16 cellular contexts compared by ENCODE assay signal in the genomic region with DNA sequence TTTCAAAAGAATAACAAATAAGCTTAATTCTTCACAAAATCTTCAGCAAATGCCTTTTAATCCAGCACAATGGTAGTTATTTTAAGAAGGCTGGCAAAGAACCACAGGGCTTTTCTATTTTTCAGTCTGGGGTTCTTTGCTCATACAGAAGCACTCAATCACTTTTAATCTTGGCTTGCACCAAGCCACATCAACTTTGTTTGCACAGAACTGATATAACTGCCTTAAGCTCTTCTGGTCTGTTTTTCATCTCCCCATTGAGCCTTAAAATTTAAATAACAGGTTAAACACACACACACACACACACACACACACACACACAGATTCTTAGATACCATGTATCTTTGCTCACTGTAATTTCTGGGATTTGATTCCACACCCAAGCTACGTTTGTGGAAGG.
A peak's percentile ranks its signal among the peaks of the same experiment; 100 is the strongest.
DNase-seq lines count a peak whose midpoint lies in the region; ATAC-seq and TF ChIP-seq lines count a peak whose summit lies in the region.
"Had no signal": no experiment of that assay in that cellular context is flagged by ENCODE, and none has a peak within 500 bp of the region (broad histone marks: within the 10 kb centered on the region; RNA-seq: fewer than 3 reads in every experiment).

No MANE protein-coding gene starts in this region.

- H3K9me3 ChIP-seq in Loucy (ENCODE audit: insufficient read depth, low read depth, low read length): no peaks in the 10 kb centered on the region
- H3K9me3 ChIP-seq in endodermal cell (ENCODE audit: control insufficient read depth, low read length): peaks cover 11% of the 10 kb centered on the region

- peaks cover 41% of the 10 kb centered on the region for H3K4me1 Mint-ChIP-seq in endodermal cell

- H3K27ac Mint-ChIP-seq in endodermal cell: peak overlapping the region; percentile 10

- DNase-seq in amniotic epithelial cell (ENCODE audit: low read depth) (peak; percentile 85), endodermal cell (no peak), dorsolateral prefrontal cortex (no peak), ecto neural progenitor cell (ENCODE audit: low spot score) (no peak)
- DNase-seq in activated CD4-positive, alpha-beta T cell treated with anti-CD3 and anti-CD28 coated beads, Interleukin-2, amount 50 U/mL, for 4 hours: no peak
- DNase-seq: C1 segment of cervical spinal cord; Calu3; CD4-positive, alpha-beta memory T cell; COR-L47; DMS53; DND-41; GM23248; H7; HCEC 1CT had no signal

- H3K4me1 ChIP-seq in Loucy (ENCODE audit: insufficient read depth, low read length, poor library complexity, severe bottlenecking): peaks cover 77% of the 10 kb centered on the region
- peaks cover 9% of the 10 kb centered on the region for H3K4me1 ChIP-seq in endodermal cell (ENCODE audit: control insufficient read depth, insufficient read depth, low read length)

- peak overlapping the region; percentile 29; the same call in 1 of the 2 replicates for H2AFZ ChIP-seq in Loucy (ENCODE audit: low read length)
- H2AFZ ChIP-seq: GM23248 had no signal

- H3F3A ChIP-seq in Loucy (ENCODE audit: low read depth): peaks cover 2% of the 10 kb centered on the region; the same call in 1 of the 2 replicates

- peak overlapping the region; percentile 23 for H3K4me2 ChIP-seq in Loucy (ENCODE audit: low read depth, low read length, poor library complexity, severe bottlenecking)

- no peaks in the 10 kb centered on the region for H3K27me3 ChIP-seq in Loucy (ENCODE audit: insufficient read depth, low read length, poor library complexity, severe bottlenecking)
- H3K27me3 ChIP-seq in endodermal cell (ENCODE audit: control insufficient read depth, insufficient read depth, low read length, poor library complexity, severe bottlenecking): peaks cover 12% of the 10 kb centered on the region
- peaks cover 0 to 18% (median 0%) of the 10 kb centered on the region in 45 donors for H3K27me3 ChIP-seq in dorsolateral prefrontal cortex

- TF ChIP-seq CTCF in Loucy (conservative IDR thresholded peaks at IDR 0.05; ENCODE audit: low read length) (no peak), endodermal cell (conservative IDR thresholded peaks at IDR 0.05) (no peak), dorsolateral prefrontal cortex (IDR thresholded peaks at IDR 0.05 in 54 of 56, conservative IDR thresholded peaks at IDR 0.05 in 2 of 56; ENCODE audit: low read depth in 1 of 56, partially characterized antibody in 56 of 56) (no peak)

- no peaks in the 10 kb centered on the region for H3K9me2 ChIP-seq in Loucy (replicated peaks; ENCODE audit: low read depth, low read length)

- no peak overlapping the region for H3K4me3 ChIP-seq in Loucy (ENCODE audit: low read length, poor library complexity, severe bottlenecking)
- no peak overlapping the region for H3K4me3 ChIP-seq in endodermal cell (ENCODE audit: low read length)
- no peak overlapping the region for H3K4me3 ChIP-seq in dorsolateral prefrontal cortex
- H3K4me3 ChIP-seq: GM23248 had no signal

- H3K4me3 Mint-ChIP-seq in endodermal cell: no peak overlapping the region
- H3K4me3 Mint-ChIP-seq: CD4-positive, alpha-beta memory T cell had no signal

- no peaks in the 10 kb centered on the region for H4K20me1 ChIP-seq in Loucy (ENCODE audit: insufficient read depth, low read length, poor library complexity, severe bottlenecking)

- intact Hi-C loops in dorsolateral prefrontal cortex (cut with DNase I): no loop called here

- no peak overlapping the region for H3K27ac ChIP-seq in endodermal cell (ENCODE audit: low read depth, low read length)
- H3K27ac ChIP-seq in dorsolateral prefrontal cortex: no peak overlapping the region
- H3K27ac ChIP-seq: GM23248 had no signal

- no peaks in the 10 kb centered on the region for H3K36me3 ChIP-seq in Loucy (ENCODE audit: insufficient read depth, low read length)
- no peaks in the 10 kb centered on the region for H3K36me3 ChIP-seq in endodermal cell (ENCODE audit: control insufficient read depth, insufficient read depth, low read length)

- no peaks in the 10 kb centered on the region for H3K79me2 ChIP-seq in Loucy (ENCODE audit: insufficient read depth, low read length)

- WGBS in endodermal cell (ENCODE audit: insufficient coverage in 1 of 2, insufficient read length in 1 of 2), 2 experiments: 62% methylated on average over 1 of the region's 1 CpG; no CpG with 5 or more reads in 1 of the 2 experiments

- H3K9ac ChIP-seq in Loucy (ENCODE audit: low read depth, low read length, poor library complexity, severe bottlenecking) (peak overlapping the region; percentile 7), endodermal cell (ENCODE audit: extremely low read depth, low read length, poor library complexity, severe bottlenecking) (no peak overlapping the region)
- H3K9ac ChIP-seq: GM23248 had no signal

- H3K36me3 Mint-ChIP-seq in endodermal cell (ENCODE audit: low read depth): no peaks in the 10 kb centered on the region
- H3K36me3 Mint-ChIP-seq: CD4-positive, alpha-beta memory T cell had no signal

- ATAC-seq in HG03280 (IDR thresholded peaks at IDR 0.05; ENCODE audit: unreplicated experiment): no peak

- peaks cover 23% of the 10 kb centered on the region for H3K27me3 Mint-ChIP-seq in endodermal cell (ENCODE audit: insufficient read depth)
- H3K27me3 Mint-ChIP-seq: CD4-positive, alpha-beta memory T cell had no signal

- H3K9me3 Mint-ChIP-seq in endodermal cell: no peaks in the 10 kb centered on the region
- H3K9me3 Mint-ChIP-seq: CD4-positive, alpha-beta memory T cell had no signal
